In genomic region chr12:51403159-51403558, GRCh38 we compare ENCODE assay signal across 18 cellular contexts. TPM values are rescaled to one million over a fixed set of nuclear protein-coding genes. Genes with fewer than 3 reads are reported as not detected.
DNase-seq lines count a peak whose midpoint lies in the region; ATAC-seq, FAIRE-seq and TF ChIP-seq lines count a peak whose summit lies in the region.
"Had no signal": no experiment of that assay in that cellular context is flagged by ENCODE, and none has a peak within 500 bp of the region (broad histone marks: within the 10 kb centered on the region; RNA-seq: fewer than 3 reads in every experiment).

No MANE protein-coding gene starts in this region.

- no peaks in the 10 kb centered on the region for H3K9me3 ChIP-seq in Caco-2
- no peaks in the 10 kb centered on the region for H3K9me3 ChIP-seq in IMR-90 (ENCODE audit: control insufficient read depth, insufficient read depth, low read length)
- H3K9me3 ChIP-seq in GM12878 (replicated peaks; ENCODE audit: control insufficient read depth, insufficient read depth, low read length): no peaks in the 10 kb centered on the region
- no peaks in the 10 kb centered on the region for H3K9me3 ChIP-seq in muscle layer of duodenum (ENCODE audit: control insufficient read depth in 1 of 2, low read length in 2 of 2)
- no peaks in the 10 kb centered on the region for H3K9me3 ChIP-seq in left ventricle myocardium inferior (replicated peaks)

- H4K8ac ChIP-seq in IMR-90 (ENCODE audit: low read depth in 2 of 2, low read length in 2 of 2): no peak overlapping the region

- H2BK15ac ChIP-seq in IMR-90 (ENCODE audit: low read depth, low read length): no peak overlapping the region

- H3K4ac ChIP-seq in IMR-90 (ENCODE audit: low read depth, low read length): no peak overlapping the region

- peaks cover 71% of the 10 kb centered on the region for H3K4me1 Mint-ChIP-seq in Caco-2 (ENCODE audit: low read depth, unreplicated experiment)
- H3K4me1 Mint-ChIP-seq in activated naive CD4-positive, alpha-beta T cell treated with anti-CD3 and anti-CD28 coated beads for 36 hours (ENCODE audit: low read depth): no peaks in the 10 kb centered on the region

- H3K27ac ChIP-seq in IMR-90 (ENCODE audit: insufficient read depth, low read length) (no peak overlapping the region), GM12878 (ENCODE audit: control insufficient read depth, insufficient read depth) (no peak overlapping the region), muscle layer of duodenum (ENCODE audit: low read length) (peak overlapping the region; percentile 5), left ventricle myocardium inferior (replicated peaks) (no peak overlapping the region)
- H3K27ac ChIP-seq: C4-2B, SK-N-MC had no signal

- TF ChIP-seq CTCF in Caco-2 (IDR thresholded peaks at IDR 0.05; ENCODE audit: insufficient read depth in 1 of 2, low read depth in 1 of 2, low read length in 1 of 2, severe bottlenecking in 1 of 2, unreplicated experiment in 1 of 2) (no peak), IMR-90 (conservative IDR thresholded peaks at IDR 0.05; ENCODE audit: low read depth, low read length) (no peak), GM12878 (IDR thresholded peaks at IDR 0.05 in 2 of 3, conservative IDR thresholded peaks at IDR 0.05 in 1 of 3; ENCODE audit: control insufficient read depth in 2 of 3, extremely low read depth in 1 of 3, insufficient read depth in 1 of 3, low read depth in 3 of 3, low read length in 3 of 3) (no peak), left ventricle myocardium inferior (IDR thresholded peaks at IDR 0.05; ENCODE audit: borderline replicate concordance) (no peak)

- H3K27me3 Mint-ChIP-seq in Caco-2 (ENCODE audit: insufficient read depth, unreplicated experiment): no peaks in the 10 kb centered on the region
- no peaks in the 10 kb centered on the region for H3K27me3 Mint-ChIP-seq in activated naive CD4-positive, alpha-beta T cell treated with anti-CD3 and anti-CD28 coated beads for 36 hours (ENCODE audit: low read depth)

- no peak overlapping the region for H3K18ac ChIP-seq in IMR-90 (ENCODE audit: low read depth, low read length)

- BruUV-seq in Caco-2 (replicated peaks; lab: Mats Ljungman, UMichigan) (no TSS peak), IMR-90 (replicated peaks; lab: Mats Ljungman, UMichigan) (no TSS peak), GM12878 (replicated peaks; lab: Mats Ljungman, UMichigan) (no TSS peak)

- H3K4me2 ChIP-seq in IMR-90 (ENCODE audit: low read depth, low read length) (no peak overlapping the region), GM12878 (ENCODE audit: control insufficient read depth, insufficient read depth) (no peak overlapping the region)

- no peak for TF ChIP-seq EP300 in GM12878 (IDR thresholded peaks at IDR 0.05; ENCODE audit: borderline replicate concordance in 1 of 2, control insufficient read depth in 1 of 2, low read depth in 2 of 2, low read length in 2 of 2)

- no peak overlapping the region for H4K91ac ChIP-seq in IMR-90 (ENCODE audit: insufficient read depth, low read depth, low read length)

- no peak overlapping the region for H2BK120ac ChIP-seq in IMR-90 (ENCODE audit: low read depth, low read length)

- intact Hi-C loops in Caco-2 (cut with micrococcal nuclease; ENCODE audit: unreplicated experiment): no loop called here
- intact Hi-C loops in IMR-90 (cut with micrococcal nuclease): no loop called here
- intact Hi-C loops in GM12878 (cut with micrococcal nuclease; ENCODE audit: unreplicated experiment): no loop called here
- intact Hi-C loops in left ventricle myocardium inferior (cut with micrococcal nuclease): no loop called here
- intact Hi-C loops in activated naive CD4-positive, alpha-beta T cell treated with anti-CD3 and anti-CD28 coated beads for 36 hours (cut with micrococcal nuclease): no loop called here

- no peak overlapping the region for H2AK9ac ChIP-seq in IMR-90 (replicated peaks; ENCODE audit: low read depth, low read length, poor library complexity)

- H3K9me3 Mint-ChIP-seq in Caco-2 (ENCODE audit: unreplicated experiment): no peaks in the 10 kb centered on the region
- H3K9me3 Mint-ChIP-seq in activated naive CD4-positive, alpha-beta T cell treated with anti-CD3 and anti-CD28 coated beads for 36 hours: no peaks in the 10 kb centered on the region
- H3K9me3 Mint-ChIP-seq: HFFc6 had no signal

- no peak for TF ChIP-seq POLR2A in IMR-90 (IDR thresholded peaks at IDR 0.05; ENCODE audit: low read depth, low read length)
- no peak for TF ChIP-seq POLR2A in GM12878 (IDR thresholded peaks at IDR 0.05; ENCODE audit: low read depth, low read length)

- H3K27me3 ChIP-seq in Caco-2 (replicated peaks; ENCODE audit: control insufficient read depth, insufficient read depth, low read length) (no peaks in the 10 kb centered on the region), IMR-90 (ENCODE audit: control insufficient read depth, insufficient read depth, low read length) (no peaks in the 10 kb centered on the region), GM12878 (replicated peaks in 1 of 2; ENCODE audit: control insufficient read depth in 2 of 2, insufficient read depth in 2 of 2, low read length in 1 of 2) (no peaks in the 10 kb centered on the region), muscle layer of duodenum (ENCODE audit: low read depth, low read length) (no peaks in the 10 kb centered on the region), left ventricle myocardium inferior (ENCODE audit: low read depth) (peaks cover 30% of the 10 kb centered on the region)

- TF ChIP-seq RAD21 in IMR-90 (IDR thresholded peaks at IDR 0.05; ENCODE audit: low read length) (no peak), GM12878 (IDR thresholded peaks at IDR 0.05; ENCODE audit: insufficient read depth, low read depth, low read length) (no peak)

- no peak overlapping the region for H3K56ac ChIP-seq in IMR-90 (ENCODE audit: extremely low read depth, insufficient read depth, low read length)

- RAD21 ChIA-PET in GM12878 (lab: Charles Lee; ENCODE audit: unreplicated experiment): no interaction called here

- CTCF ChIA-PET in Caco-2 (lab: Charles Lee): interaction anchor here (2.1 kb wide), 1 partner anchor 16 kb away, joined by 6 read pairs; no protein-coding TSS in a partner anchor
- CTCF ChIA-PET in IMR-90 (lab: Yijun Ruan, JAX): no interaction called here
- CTCF ChIA-PET in GM12878 (lab: Yijun Ruan, JAX): no interaction called here
- CTCF ChIA-PET in activated naive CD4-positive, alpha-beta T cell treated with anti-CD3 and anti-CD28 coated beads for 36 hours (lab: Charles Lee): interaction anchor here (0.9 kb wide), 1 partner anchor 19 kb away, joined by 3 read pairs; no protein-coding TSS in a partner anchor

- peak overlapping the region; percentile 90 for H3K27ac Mint-ChIP-seq in Caco-2 (ENCODE audit: unreplicated experiment)
- no peak overlapping the region for H3K27ac Mint-ChIP-seq in activated naive CD4-positive, alpha-beta T cell treated with anti-CD3 and anti-CD28 coated beads for 36 hours
- H3K27ac Mint-ChIP-seq: HFFc6 had no signal

- in situ Hi-C loops in IMR-90 (cut with MboI; ENCODE audit: low sequenced_read_pairs): no loop called here
- in situ Hi-C loops in GM12878 (cut with MboI): no loop called here

- peaks cover 34% of the 10 kb centered on the region for H3K36me3 Mint-ChIP-seq in Caco-2 (ENCODE audit: insufficient read depth, unreplicated experiment)
- no peaks in the 10 kb centered on the region for H3K36me3 Mint-ChIP-seq in activated naive CD4-positive, alpha-beta T cell treated with anti-CD3 and anti-CD28 coated beads for 36 hours (ENCODE audit: low read depth)

- ATAC-seq in IMR-90 (ENCODE audit: low read depth) (no peak), GM12878 (peak; percentile 31; the same call in 1 of the 3 replicates), HG02973 (IDR thresholded peaks at IDR 0.05; ENCODE audit: unreplicated experiment) (no peak)

- H3K23ac ChIP-seq in IMR-90 (ENCODE audit: low read depth, low read length): no peak overlapping the region

- no peaks in the 10 kb centered on the region for H3K36me3 ChIP-seq in Caco-2 (ENCODE audit: control insufficient read depth, insufficient read depth, low read length)
- H3K36me3 ChIP-seq in IMR-90 (ENCODE audit: control insufficient read depth, insufficient read depth, low read length): no peaks in the 10 kb centered on the region
- H3K36me3 ChIP-seq in GM12878 (ENCODE audit: control insufficient read depth in 2 of 2, insufficient read depth in 2 of 2, low read length in 1 of 2): no peaks in the 10 kb centered on the region
- H3K36me3 ChIP-seq in muscle layer of duodenum (ENCODE audit: control insufficient read depth in 1 of 2, insufficient read depth in 2 of 2, low read length in 2 of 2): no peaks in the 10 kb centered on the region
- no peaks in the 10 kb centered on the region for H3K36me3 ChIP-seq in left ventricle myocardium inferior

- no peak overlapping the region for H3K9ac ChIP-seq in IMR-90 (ENCODE audit: low read depth, low read length)
- no peak overlapping the region for H3K9ac ChIP-seq in GM12878 (ENCODE audit: control insufficient read depth, insufficient read depth, low read length)

- H3K79me2 ChIP-seq in GM12878 (ENCODE audit: control insufficient read depth, insufficient read depth, low read length): no peaks in the 10 kb centered on the region

- H4K20me1 ChIP-seq in IMR-90 (ENCODE audit: insufficient read depth, low read length) (no peaks in the 10 kb centered on the region), GM12878 (ENCODE audit: control insufficient read depth, insufficient read depth) (no peaks in the 10 kb centered on the region)

- H3K4me1 ChIP-seq in Caco-2: peaks cover 71% of the 10 kb centered on the region
- H3K4me1 ChIP-seq in IMR-90 (ENCODE audit: control insufficient read depth, insufficient read depth, low read length): no peaks in the 10 kb centered on the region
- H3K4me1 ChIP-seq in GM12878 (ENCODE audit: control insufficient read depth, insufficient read depth, low read length): peaks cover 4% of the 10 kb centered on the region; the same call in 1 of the 2 replicates
- H3K4me1 ChIP-seq in muscle layer of duodenum (ENCODE audit: control insufficient read depth in 1 of 2, insufficient read depth in 2 of 2, low read length in 2 of 2): no peaks in the 10 kb centered on the region
- no peaks in the 10 kb centered on the region for H3K4me1 ChIP-seq in left ventricle myocardium inferior

- 0 out of 2 replicates have a peak overlapping the region, but pooled peaks have one; percentile 20 for H2AK5ac ChIP-seq in IMR-90 (ENCODE audit: low read depth, low read length)

- H3K79me1 ChIP-seq in IMR-90 (ENCODE audit: low read depth in 1 of 2, low read length in 2 of 2): no peaks in the 10 kb centered on the region; a peak in 1 of 4 replicates

- SMC1A ChIA-PET in GM12878 (lab: Charles Lee; ENCODE audit: uncharacterized antibody, unreplicated experiment): interaction anchor here (1.4 kb wide), 1 partner anchor 10 kb away, joined by 3 read pairs; no protein-coding TSS in a partner anchor

- no peak overlapping the region for H3K4me3 ChIP-seq in Caco-2 (ENCODE audit: low read depth, low read length)
- no peak overlapping the region for H3K4me3 ChIP-seq in IMR-90 (ENCODE audit: insufficient read depth, low read depth, low read length)
- H3K4me3 ChIP-seq in GM12878: no peak overlapping the region
- H3K4me3 ChIP-seq in muscle layer of duodenum (ENCODE audit: low read depth in 1 of 2, low read length in 2 of 2): no peak overlapping the region
- H3K4me3 ChIP-seq in left ventricle myocardium inferior: no peak overlapping the region
- H3K4me3 ChIP-seq: SK-N-MC had no signal

- no peak for FAIRE-seq in GM12878 (lab: Jason Lieb, UNC)
- FAIRE-seq: A204.1 had no signal

- no peak overlapping the region for H2BK5ac ChIP-seq in IMR-90 (ENCODE audit: low read depth, low read length, poor library complexity, severe bottlenecking)

- no CpG with 5 or more reads among the region's 6 CpGs for WGBS in IMR-90 (ENCODE audit: extremely low coverage in 2 of 2, insufficient read length in 1 of 2), 2 experiments
- WGBS in GM12878 (ENCODE audit: insufficient coverage, insufficient replicate concordance, low lambda C conversion rate, missing lambda C conversion rate): 51% methylated on average over 6 of the region's 6 CpGs

- no peak overlapping the region for H2AFZ ChIP-seq in IMR-90 (replicated peaks; ENCODE audit: low read length, poor library complexity)
- no peak overlapping the region for H2AFZ ChIP-seq in GM12878 (ENCODE audit: control insufficient read depth, low read depth, low read length)

- dilution Hi-C loops in IMR-90 (cut with HindIII; ENCODE audit: low sequenced_read_pairs, unreplicated experiment): no loop called here

- POLR2A ChIA-PET in Caco-2 (lab: Charles Lee) (interaction anchor here (1.8 kb wide), 1 partner anchor 12 kb away, joined by 5 read pairs; the partner anchor contains the start of gene GALNT6), IMR-90 (lab: Charles Lee; ENCODE audit: unreplicated experiment) (no interaction called here), GM12878 (lab: Charles Lee) (no interaction called here)

- no peak overlapping the region for H4K5ac ChIP-seq in IMR-90 (ENCODE audit: low read depth, low read length)

- H2BK20ac ChIP-seq in IMR-90 (ENCODE audit: low read depth, low read length): no peak overlapping the region

- no peak for DNase-seq in Caco-2
- peak; percentile 36 for DNase-seq in IMR-90
- no peak for DNase-seq in GM12878 (ENCODE audit: low read depth, low spot score)
- no peak for DNase-seq in left ventricle myocardium inferior
- no peak for DNase-seq in activated naive CD4-positive, alpha-beta T cell treated with anti-CD3 and anti-CD28 coated beads for 36 hours
- DNase-seq in NCI-H2029 (lab: John Stamatoyannopoulos, UW): no peak
- DNase-seq: DMS53, GOT3, HFFc6, NCI-H1436 treated with DMSO at 0.1 percent for 48 hours, NCI-H345, NCI-H69 had no signal

- no peaks in the 10 kb centered on the region for H3K9me1 ChIP-seq in IMR-90 (ENCODE audit: insufficient read depth, low read length)

- H3K4me3 Mint-ChIP-seq in Caco-2 (ENCODE audit: unreplicated experiment): no peak overlapping the region
- no peak overlapping the region for H3K4me3 Mint-ChIP-seq in activated naive CD4-positive, alpha-beta T cell treated with anti-CD3 and anti-CD28 coated beads for 36 hours
- H3K4me3 Mint-ChIP-seq: HFFc6 had no signal

- 0 out of 2 replicates have a peak overlapping the region, but pooled peaks have one; percentile 52 for H3K14ac ChIP-seq in IMR-90 (replicated peaks; ENCODE audit: low read depth, low read length)

RNA-seq across cellular contexts. Expression of gene GALNT6, which starts 12.0 kb away (rescaled TPM):
- total RNA-seq in Caco-2 (2022): 170 and 190 TPM in 2 replicates
- 21.4 and 23.7 TPM in 2 replicates for total RNA-seq in IMR-90 (2012; rRNA removed)
- polyA plus RNA-seq in IMR-90 (2012; rRNA removed): 16.4 and 17.1 TPM in 2 replicates
- polyA plus RNA-seq in IMR-90 (2012; cell fraction: cytosol; rRNA removed): 10.8 and 12.1 TPM in 2 replicates
- 8.3 and 10.0 TPM in 2 replicates for polyA plus RNA-seq in IMR-90 (2012; cell fraction: nucleus; rRNA removed; ENCODE audit: low replicate concordance)
- 77.3 and 94.1 TPM in 2 replicates for total RNA-seq in GM12878 (2013; cell fraction: nucleolus; rRNA removed)
- total RNA-seq in GM12878 (2014; rRNA removed): 34.6 and 37.2 TPM in 2 replicates
- total RNA-seq in GM12878 (2014; rRNA removed; fragmentation: Illumina TruSeq; extraction: Trizol): 21.7 and 25.5 TPM in 2 replicates
- 31.5 and 40.4 TPM in 2 replicates for total RNA-seq in GM12878 (2021)
- 7.5 TPM for polyA plus RNA-seq in GM12878 (2011; ENCODE audit: low read depth)
- polyA plus RNA-seq in GM12878 (2011; rRNA removed): 8.3 and 16.2 TPM in 2 replicates
- 17.2 and 19.6 TPM in 2 replicates for polyA plus RNA-seq in GM12878 (2011; cell fraction: cytosol; rRNA removed)
- polyA plus RNA-seq in GM12878 (2011; cell fraction: nucleus; rRNA removed): 13.5 and 21.7 TPM in 2 replicates
- 11.7 and 13.3 TPM in 2 replicates for polyA plus RNA-seq in GM12878 (2012)
- polyA plus RNA-seq in GM12878 (2014; fragmentation: Illumina TruSeq; extraction: Trizol): 26.2 and 26.3 TPM in 2 replicates
- 10 to 100 TPM in 1 of 2 experiments, 1 to 10 TPM in 1; 6.6 to 11.4 TPM for polyA plus RNA-seq in GM12878 (2014; fragmentation: Nextera tagmentation; extraction: Ambion mirVana)
- 18.6 and 28.0 TPM in 2 replicates for polyA plus RNA-seq in GM12878 (2014; rRNA removed)
- polyA plus RNA-seq in GM12878 (2016; fragmentation: Nextera tagmentation; extraction: Ambion mirVana): 10 to 100 TPM; 18.2 to 21.8 TPM
- polyA minus RNA-seq in GM12878 (2011; rRNA and poly(A)+ RNA removed): 18.1 and 26.0 TPM in 2 replicates
- 3.6 and 5.0 TPM in 2 replicates for polyA minus RNA-seq in GM12878 (2011; cell fraction: cytosol; rRNA and poly(A)+ RNA removed)
- 15.0 and 28.4 TPM in 2 replicates for polyA minus RNA-seq in GM12878 (2011; cell fraction: nucleus; rRNA and poly(A)+ RNA removed)
- total RNA-seq in left ventricle myocardium inferior: 0.60 TPM
- 1 to 10 TPM; 5.1 to 5.4 TPM for total RNA-seq in activated naive CD4-positive, alpha-beta T cell treated with anti-CD3 and anti-CD28 coated beads for 36 hours

RNA-seq across cellular contexts. Expression of gene SLC4A8, which starts 21.5 kb away (rescaled TPM):
- 62.7 and 67.0 TPM in 2 replicates for total RNA-seq in Caco-2 (2022)
- total RNA-seq in IMR-90 (2012; rRNA removed): 4.4 and 5.2 TPM in 2 replicates
- polyA plus RNA-seq in IMR-90 (2012; rRNA removed): 3.1 and 3.2 TPM in 2 replicates
- polyA plus RNA-seq in IMR-90 (2012; cell fraction: cytosol; rRNA removed): 1.0 and 3.3 TPM in 2 replicates
- polyA plus RNA-seq in IMR-90 (2012; cell fraction: nucleus; rRNA removed; ENCODE audit: low replicate concordance): 1.7 and 5.6 TPM in 2 replicates
- total RNA-seq in GM12878 (2013; cell fraction: nucleolus; rRNA removed): 17.9 and 20.2 TPM in 2 replicates
- total RNA-seq in GM12878 (2014; rRNA removed): 4.4 and 5.3 TPM in 2 replicates
- 3.8 and 4.5 TPM in 2 replicates for total RNA-seq in GM12878 (2014; rRNA removed; fragmentation: Illumina TruSeq; extraction: Trizol)
- total RNA-seq in GM12878 (2021): 7.7 and 10.7 TPM in 2 replicates
- 1.5 TPM for polyA plus RNA-seq in GM12878 (2011; ENCODE audit: low read depth)
- 2.7 and 2.9 TPM in 2 replicates for polyA plus RNA-seq in GM12878 (2011; rRNA removed)
- polyA plus RNA-seq in GM12878 (2011; cell fraction: cytosol; rRNA removed): 2.2 and 2.9 TPM in 2 replicates
- 2.2 and 4.6 TPM in 2 replicates for polyA plus RNA-seq in GM12878 (2011; cell fraction: nucleus; rRNA removed)
- 1.8 and 3.2 TPM in 2 replicates for polyA plus RNA-seq in GM12878 (2012)
- 4.1 and 6.3 TPM in 2 replicates for polyA plus RNA-seq in GM12878 (2014; fragmentation: Illumina TruSeq; extraction: Trizol)
- 1 to 10 TPM; 1.4 to 2.0 TPM for polyA plus RNA-seq in GM12878 (2014; fragmentation: Nextera tagmentation; extraction: Ambion mirVana)
- 5.6 and 6.3 TPM in 2 replicates for polyA plus RNA-seq in GM12878 (2014; rRNA removed)
- 1 to 10 TPM; 2.7 to 3.4 TPM for polyA plus RNA-seq in GM12878 (2016; fragmentation: Nextera tagmentation; extraction: Ambion mirVana)
- polyA minus RNA-seq in GM12878 (2011; rRNA and poly(A)+ RNA removed): 2.9 and 4.4 TPM in 2 replicates
- polyA minus RNA-seq in GM12878 (2011; cell fraction: cytosol; rRNA and poly(A)+ RNA removed): 0.52 and 0.94 TPM in 2 replicates
- 1.8 and 3.6 TPM in 2 replicates for polyA minus RNA-seq in GM12878 (2011; cell fraction: nucleus; rRNA and poly(A)+ RNA removed)
- 0.14 TPM for total RNA-seq in left ventricle myocardium inferior
- 1 to 10 TPM in 1 of 2 experiments, under 1 TPM in 1; 0.89 to 1.8 TPM for total RNA-seq in activated naive CD4-positive, alpha-beta T cell treated with anti-CD3 and anti-CD28 coated beads for 36 hours

RNA-seq across cellular contexts. Expression of gene CELA1, which starts 56.7 kb away (rescaled TPM):
- total RNA-seq in Caco-2 (2022) (not detected in 2 replicates), IMR-90 (2012; rRNA removed) (not detected in 2 replicates), GM12878 (2014; rRNA removed) (not detected in 2 replicates), GM12878 (2014; rRNA removed; fragmentation: Illumina TruSeq; extraction: Trizol) (not detected in 2 replicates), GM12878 (2021) (not detected in 2 replicates), left ventricle myocardium inferior (not detected)
- polyA plus RNA-seq in IMR-90 (2012; rRNA removed) (not detected in 2 replicates), GM12878 (2011; rRNA removed) (not detected in 2 replicates), GM12878 (2014; fragmentation: Illumina TruSeq; extraction: Trizol) (not detected in 2 replicates), GM12878 (2014; fragmentation: Nextera tagmentation; extraction: Ambion mirVana) (not detected), GM12878 (2014; rRNA removed) (not detected in 2 replicates), GM12878 (2016; fragmentation: Nextera tagmentation; extraction: Ambion mirVana) (not detected)
- 0.08 TPM in 1 of 2 replicates, not detected in the other for polyA plus RNA-seq in IMR-90 (2012; cell fraction: cytosol; rRNA removed)
- polyA plus RNA-seq in IMR-90 (2012; cell fraction: nucleus; rRNA removed; ENCODE audit: low replicate concordance): 0.23 TPM in 1 of 2 replicates, not detected in the other
- total RNA-seq in GM12878 (2013; cell fraction: nucleolus; rRNA removed): not detected in 2 replicates
- not detected for polyA plus RNA-seq in GM12878 (2011; ENCODE audit: low read depth)
- polyA plus RNA-seq in GM12878 (2011; cell fraction: cytosol; rRNA removed): not detected in 2 replicates
- polyA plus RNA-seq in GM12878 (2011; cell fraction: nucleus; rRNA removed): not detected in 2 replicates
- not detected in 2 replicates for polyA plus RNA-seq in GM12878 (2012)
- polyA minus RNA-seq in GM12878 (2011; rRNA and poly(A)+ RNA removed): not detected in 2 replicates
- not detected in 2 replicates for polyA minus RNA-seq in GM12878 (2011; cell fraction: cytosol; rRNA and poly(A)+ RNA removed)
- polyA minus RNA-seq in GM12878 (2011; cell fraction: nucleus; rRNA and poly(A)+ RNA removed): not detected in 2 replicates
- total RNA-seq in activated naive CD4-positive, alpha-beta T cell treated with anti-CD3 and anti-CD28 coated beads for 36 hours: under 1 TPM in 1 of 2 experiments, not detected in 1; 0.29 TPM
- total RNA-seq: HFFc6, Right ventricle myocardium inferior had no signal

Comparison
In these comparisons a context has a peak if more than half of its experiments do, and no peak if none do; other contexts are left out.
1. CTCF ChIA-PET loops: an anchor here in Caco-2 (2.1 kb wide) and activated naive CD4-positive, alpha-beta T cell treated with anti-CD3 and anti-CD28 coated beads for 36 hours (0.9 kb wide); none called in IMR-90 and GM12878.